ENCODE assay signal across 23 cellular contexts in genomic region chr5:82894754-82895153, GRCh38.
DNase-seq lines count a peak whose midpoint lies in the region; ATAC-seq and TF ChIP-seq lines count a peak whose summit lies in the region.
"Had no signal": no experiment of that assay in that cellular context is flagged by ENCODE, and none has a peak within 500 bp of the region (broad histone marks: within the 10 kb centered on the region; RNA-seq: fewer than 3 reads in every experiment).

No MANE protein-coding gene starts in this region.

- H3K27me3 ChIP-seq in GM23338 (ENCODE audit: insufficient read depth): no peaks in the 10 kb centered on the region
- H3K27me3 ChIP-seq in MM.1S (replicated peaks; ENCODE audit: insufficient read depth, low read length): no peaks in the 10 kb centered on the region
- H3K27me3 ChIP-seq: MG63, pancreas, right lobe of liver had no signal

- H3K4me1 Mint-ChIP-seq in GM23338: peaks cover 6% of the 10 kb centered on the region; the same call in 1 of the 3 replicates
- H3K4me1 Mint-ChIP-seq: activated CD4-positive, alpha-beta memory T cell treated with anti-CD3 and anti-CD28 coated beads, Interleukin-2, amount 10 ng/mL, durations not matched to agents 7 days and 5 days; CD4-positive, CD25-positive, alpha-beta regulatory T cell; memory B cell; T-cell had no signal

- no peaks in the 10 kb centered on the region for H4K20me1 ChIP-seq in GM23338 (replicated peaks; ENCODE audit: insufficient read depth)
- H4K20me1 ChIP-seq in MM.1S (ENCODE audit: insufficient read depth, low read length): no peaks in the 10 kb centered on the region

- H3F3A ChIP-seq in GM23338 (replicated peaks; ENCODE audit: low read depth) (no peaks in the 10 kb centered on the region), MM.1S (ENCODE audit: insufficient read depth, low read length) (no peaks in the 10 kb centered on the region)

- H3K79me2 ChIP-seq in GM23338 (replicated peaks; ENCODE audit: insufficient read depth) (no peaks in the 10 kb centered on the region), MM.1S (ENCODE audit: low read length) (no peaks in the 10 kb centered on the region)

- no peaks in the 10 kb centered on the region for H3K36me3 ChIP-seq in GM23338 (ENCODE audit: insufficient read depth)
- no peaks in the 10 kb centered on the region for H3K36me3 ChIP-seq in MM.1S (replicated peaks; ENCODE audit: insufficient read depth, low read length)
- H3K36me3 ChIP-seq: MG63, pancreas, right lobe of liver had no signal

- H3K9ac ChIP-seq in MM.1S (ENCODE audit: low read length): no peak overlapping the region
- H3K9ac ChIP-seq: GM23248 had no signal

- H3K4me3 ChIP-seq in GM23338 (no peak overlapping the region), MM.1S (ENCODE audit: low read length) (no peak overlapping the region)
- H3K4me3 ChIP-seq: GM23248, MG63, pancreas, right lobe of liver had no signal

- no peak overlapping the region for H3K4me2 ChIP-seq in GM23338
- H3K4me2 ChIP-seq in MM.1S (ENCODE audit: low read depth, low read length): no peak overlapping the region

- H3K9me2 ChIP-seq in GM23338 (ENCODE audit: insufficient read depth) (no peaks in the 10 kb centered on the region; the same call in 1 of the 2 replicates), MM.1S (replicated peaks; ENCODE audit: insufficient read depth, low read length) (no peaks in the 10 kb centered on the region)

- POLR2A ChIA-PET in RWPE1 (lab: Yijun Ruan, JAX; ENCODE audit: low non-redundant PET): no interaction called here

- H3K27ac ChIP-seq in GM23338 (ENCODE audit: low read depth): no peak overlapping the region
- H3K27ac ChIP-seq in RWPE1: no peak overlapping the region
- no peak overlapping the region for H3K27ac ChIP-seq in MM.1S (ENCODE audit: low read length)
- H3K27ac ChIP-seq: GM23248, pancreas, right lobe of liver had no signal

- no peak for TF ChIP-seq CTCF in GM23338 (conservative IDR thresholded peaks at IDR 0.05; ENCODE audit: low read depth in 2 of 2)
- no peak for TF ChIP-seq CTCF in GM13977 (IDR thresholded peaks at IDR 0.05; ENCODE audit: extremely low read depth, insufficient read depth, missing control alignments)
- TF ChIP-seq CTCF in RWPE1 (conservative IDR thresholded peaks at IDR 0.05; ENCODE audit: low read depth): no peak
- no peak for TF ChIP-seq CTCF in MM.1S (IDR thresholded peaks at IDR 0.05; ENCODE audit: low read length)

- H3K4me1 ChIP-seq in GM23338 (ENCODE audit: insufficient read depth) (no peaks in the 10 kb centered on the region), MM.1S (ENCODE audit: low read length) (no peaks in the 10 kb centered on the region)
- H3K4me1 ChIP-seq: pancreas, right lobe of liver had no signal

- H3K9me3 ChIP-seq in MM.1S (replicated peaks; ENCODE audit: insufficient read depth, low read length): no peaks in the 10 kb centered on the region
- H3K9me3 ChIP-seq: MG63, pancreas, right lobe of liver had no signal

- H3K27me3 Mint-ChIP-seq in GM23338 (ENCODE audit: insufficient read depth, low read depth, poor library complexity): peaks cover 1% of the 10 kb centered on the region
- H3K27me3 Mint-ChIP-seq: activated CD4-positive, alpha-beta memory T cell treated with anti-CD3 and anti-CD28 coated beads, Interleukin-2, amount 10 ng/mL, durations not matched to agents 7 days and 5 days; activated naive CD8-positive, alpha-beta T cell treated with anti-CD3 and anti-CD28 coated beads for 36 hours; CD4-positive, CD25-positive, alpha-beta regulatory T cell; memory B cell; stimulated activated naive CD8-positive, alpha-beta T cell treated with anti-CD3 and anti-CD28 coated beads, Interleukin-15, Interleukin-2, amounts not matched to agents 100 ng/mL and 50 ng/mL, for 24 hours; T-cell had no signal

- no peak for ATAC-seq in GM23338
- ATAC-seq: activated CD4-positive, CD25-positive, alpha-beta regulatory T cell treated with anti-CD3 and anti-CD28 coated beads, Interleukin-2, amount 50 U/mL, for 24 hours; right lobe of liver; T-cell had no signal

- CTCF ChIA-PET in RWPE1 (lab: Yijun Ruan, JAX): no interaction called here

- H3K36me3 Mint-ChIP-seq in GM23338 (ENCODE audit: low read depth): peaks cover 2% of the 10 kb centered on the region; the same call in 1 of the 3 replicates
- H3K36me3 Mint-ChIP-seq: activated naive CD8-positive, alpha-beta T cell treated with anti-CD3 and anti-CD28 coated beads for 36 hours; CD4-positive, CD25-positive, alpha-beta regulatory T cell; memory B cell; T-cell had no signal

- peaks cover 3% of the 10 kb centered on the region; the same call in 2 of the 3 replicates for H3K9me3 Mint-ChIP-seq in GM23338

- H2AFZ ChIP-seq in GM23338 (no peak overlapping the region), MM.1S (ENCODE audit: low read length) (no peak overlapping the region)
- H2AFZ ChIP-seq: GM23248 had no signal

- H3K27ac Mint-ChIP-seq in GM23338: 0 out of 2 replicates have a peak overlapping the region, but pooled peaks have one; percentile 6
- H3K27ac Mint-ChIP-seq: activated CD4-positive, alpha-beta memory T cell treated with anti-CD3 and anti-CD28 coated beads, Interleukin-2, amount 10 ng/mL, durations not matched to agents 7 days and 5 days; activated naive CD8-positive, alpha-beta T cell treated with anti-CD3 and anti-CD28 coated beads for 36 hours; CD4-positive, CD25-positive, alpha-beta regulatory T cell; memory B cell; stimulated activated naive CD8-positive, alpha-beta T cell treated with anti-CD3 and anti-CD28 coated beads, Interleukin-15, Interleukin-2, amounts not matched to agents 100 ng/mL and 50 ng/mL, for 24 hours; T-cell had no signal

- DNase-seq in GM23338 (ENCODE audit: low spot score) (no peak), SK-N-DZ (ENCODE audit: low spot score) (peak; percentile 69), left kidney (ENCODE audit: low read depth, low spot score) (peak; percentile 53), renal cortical epithelial cell (ENCODE audit: low read depth) (peak; percentile 68), GM13977 (ENCODE audit: low spot score) (no peak), RWPE1 (ENCODE audit: low spot score) (no peak), MM.1S (no peak)
- DNase-seq: activated CD4-positive, alpha-beta memory T cell treated with anti-CD3 and anti-CD28 coated beads, Interleukin-2, amount 10 ng/mL, durations not matched to agents 7 days and 5 days; activated effector memory CD4-positive, alpha-beta T cell treated with Interleukin-2 at 50 U/mL for 16 hours; activated naive CD8-positive, alpha-beta T cell treated with anti-CD3 and anti-CD28 coated beads for 36 hours; CD4-positive, CD25-positive, alpha-beta regulatory T cell; cerebellar nuclear complex; GM23248; MG63; NCI-H1436 treated with DMSO at 0.1 percent for 48 hours; NCI-H2171; pancreas; right lobe of liver; SHP77 treated with DMSO at 0.1 percent for 48 hours; T-cell had no signal

- no peak overlapping the region for H3K4me3 Mint-ChIP-seq in GM23338
- H3K4me3 Mint-ChIP-seq: activated CD4-positive, alpha-beta memory T cell treated with anti-CD3 and anti-CD28 coated beads, Interleukin-2, amount 10 ng/mL, durations not matched to agents 7 days and 5 days; activated naive CD8-positive, alpha-beta T cell treated with anti-CD3 and anti-CD28 coated beads for 36 hours; CD4-positive, CD25-positive, alpha-beta regulatory T cell; memory B cell; stimulated activated naive CD8-positive, alpha-beta T cell treated with anti-CD3 and anti-CD28 coated beads, Interleukin-15, Interleukin-2, amounts not matched to agents 100 ng/mL and 50 ng/mL, for 24 hours; T-cell had no signal

- in situ Hi-C loops in GM13977 (cut with MboI; ENCODE audit: low pct_unique_long_range_greater_than_20kb, low sequenced_read_pairs, unreplicated experiment): loop anchor here (25.0 kb wide), 1 partner anchor 518 kb away; no protein-coding TSS in a partner anchor

TF ChIP-seq in GM23338, 12 proteins besides CTCF, POLR2A, EP300 and RAD21:
- TF ChIP-seq STAT1 (IDR thresholded peaks at IDR 0.05; ENCODE audit: unreplicated experiment) (no peak), NANOG (IDR thresholded peaks at IDR 0.05; ENCODE audit: borderline replicate concordance) (no peak), EZH2 (IDR thresholded peaks at IDR 0.05; ENCODE audit: low read depth, unreplicated experiment) (no peak)
- TF ChIP-seq, protein P1, sequence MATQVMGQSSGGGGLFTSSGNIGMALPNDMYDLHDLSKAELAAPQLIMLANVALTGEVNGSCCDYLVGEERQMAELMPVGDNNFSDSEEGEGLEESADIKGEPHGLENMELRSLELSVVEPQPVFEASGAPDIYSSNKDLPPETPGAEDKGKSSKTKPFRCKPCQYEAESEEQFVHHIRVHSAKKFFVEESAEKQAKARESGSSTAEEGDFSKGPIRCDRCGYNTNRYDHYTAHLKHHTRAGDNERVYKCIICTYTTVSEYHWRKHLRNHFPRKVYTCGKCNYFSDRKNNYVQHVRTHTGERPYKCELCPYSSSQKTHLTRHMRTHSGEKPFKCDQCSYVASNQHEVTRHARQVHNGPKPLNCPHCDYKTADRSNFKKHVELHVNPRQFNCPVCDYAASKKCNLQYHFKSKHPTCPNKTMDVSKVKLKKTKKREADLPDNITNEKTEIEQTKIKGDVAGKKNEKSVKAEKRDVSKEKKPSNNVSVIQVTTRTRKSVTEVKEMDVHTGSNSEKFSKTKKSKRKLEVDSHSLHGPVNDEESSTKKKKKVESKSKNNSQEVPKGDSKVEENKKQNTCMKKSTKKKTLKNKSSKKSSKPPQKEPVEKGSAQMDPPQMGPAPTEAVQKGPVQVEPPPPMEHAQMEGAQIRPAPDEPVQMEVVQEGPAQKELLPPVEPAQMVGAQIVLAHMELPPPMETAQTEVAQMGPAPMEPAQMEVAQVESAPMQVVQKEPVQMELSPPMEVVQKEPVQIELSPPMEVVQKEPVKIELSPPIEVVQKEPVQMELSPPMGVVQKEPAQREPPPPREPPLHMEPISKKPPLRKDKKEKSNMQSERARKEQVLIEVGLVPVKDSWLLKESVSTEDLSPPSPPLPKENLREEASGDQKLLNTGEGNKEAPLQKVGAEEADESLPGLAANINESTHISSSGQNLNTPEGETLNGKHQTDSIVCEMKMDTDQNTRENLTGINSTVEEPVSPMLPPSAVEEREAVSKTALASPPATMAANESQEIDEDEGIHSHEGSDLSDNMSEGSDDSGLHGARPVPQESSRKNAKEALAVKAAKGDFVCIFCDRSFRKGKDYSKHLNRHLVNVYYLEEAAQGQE (IDR thresholded peaks at IDR 0.05; ENCODE audit: unreplicated experiment): no peak
- TF ChIP-seq, protein P2, sequence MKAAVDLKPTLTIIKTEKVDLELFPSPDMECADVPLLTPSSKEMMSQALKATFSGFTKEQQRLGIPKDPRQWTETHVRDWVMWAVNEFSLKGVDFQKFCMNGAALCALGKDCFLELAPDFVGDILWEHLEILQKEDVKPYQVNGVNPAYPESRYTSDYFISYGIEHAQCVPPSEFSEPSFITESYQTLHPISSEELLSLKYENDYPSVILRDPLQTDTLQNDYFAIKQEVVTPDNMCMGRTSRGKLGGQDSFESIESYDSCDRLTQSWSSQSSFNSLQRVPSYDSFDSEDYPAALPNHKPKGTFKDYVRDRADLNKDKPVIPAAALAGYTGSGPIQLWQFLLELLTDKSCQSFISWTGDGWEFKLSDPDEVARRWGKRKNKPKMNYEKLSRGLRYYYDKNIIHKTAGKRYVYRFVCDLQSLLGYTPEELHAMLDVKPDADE (IDR thresholded peaks at IDR 0.05): no peak

Comparison
In these comparisons a context has a peak if more than half of its experiments do, and no peak if none do; other contexts are left out.
1. DNase-seq: peak in SK-N-DZ (single experiment), left kidney (single experiment) and renal cortical epithelial cell (single experiment); none in GM23338 (single experiment), GM13977 (single experiment), RWPE1 (single experiment) and MM.1S (single experiment).